ENCODE assay signal across 8 cellular contexts in the genomic region with DNA sequence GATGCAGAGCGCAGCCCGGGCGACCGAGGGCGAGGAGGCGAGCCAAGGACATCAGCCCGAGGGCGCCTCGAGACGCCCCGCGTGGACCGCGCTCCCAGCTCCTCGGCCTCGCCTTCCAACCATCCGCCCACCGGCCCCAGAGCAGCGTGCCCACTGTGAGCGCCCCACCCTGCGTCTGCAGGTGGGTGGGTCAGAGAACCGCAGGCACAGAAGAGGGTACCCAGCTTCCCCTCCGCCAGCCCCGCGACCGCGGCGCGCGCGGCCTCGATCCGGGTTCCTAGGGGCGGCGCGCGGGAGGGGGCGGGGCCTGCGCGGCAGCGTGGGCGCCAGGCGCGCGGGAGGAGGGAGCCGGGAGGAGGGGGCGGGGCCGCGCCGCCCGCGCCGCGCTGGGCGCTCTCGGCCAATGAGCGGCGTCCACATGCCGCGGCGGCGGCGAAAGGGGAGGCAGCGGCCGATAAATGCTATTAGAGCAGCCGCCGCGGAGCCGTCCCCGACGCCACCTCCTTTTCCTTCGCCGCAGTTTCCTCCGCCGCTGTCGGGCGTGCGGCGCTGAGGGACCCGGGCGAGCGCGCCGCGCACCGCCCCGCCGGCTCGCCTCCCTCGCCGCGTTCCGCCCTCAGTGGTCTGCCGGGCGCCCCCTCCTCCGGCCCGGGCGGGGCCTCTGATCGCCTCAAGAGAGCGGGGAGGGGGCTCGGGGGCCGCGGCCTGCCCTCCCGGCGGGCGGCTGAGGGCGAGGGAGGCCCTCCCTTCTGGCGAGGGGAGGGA. TPM values are rescaled to one million over a fixed set of nuclear protein-coding genes. Genes with fewer than 3 reads are reported as not detected.
DNase-seq lines count a peak whose midpoint lies in the region; ATAC-seq, FAIRE-seq and TF ChIP-seq lines count a peak whose summit lies in the region.

ATP2A2 (plus strand) TSS at position 464 of the 765 bp plus-strand sequence. CDS start 543 bp downstream, outside the sequence.

- H3K9me3 Mint-ChIP-seq in central memory CD8-positive, alpha-beta T cell, result no peaks in the 10 kb centered on the region

- peaks cover 3 to 21% of the 10 kb centered on the region in 2 experiments for H3K36me3 ChIP-seq in keratinocyte (ENCODE audit: control insufficient read depth in 2 of 2, extremely low read depth in 1 of 2, insufficient read depth in 2 of 2, low read length in 2 of 2)

- H3K4me1 ChIP-seq in keratinocyte (ENCODE audit: control insufficient read depth, extremely low read depth, insufficient read depth, low read length), result peaks cover 42% of the 10 kb centered on the region

- peaks cover 46% of the 10 kb centered on the region for H3K4me1 Mint-ChIP-seq in central memory CD8-positive, alpha-beta T cell

- DNase-seq in AG10803 (ENCODE audit: low read depth) (peak; percentile 86), NCI-H446 (lab: John Stamatoyannopoulos, UW) (peak; percentile 66 to 94), keratinocyte (ENCODE audit: low read depth, low spot score) (no peak)
- peak; percentile 71 to 85 for DNase-seq in central memory CD8-positive, alpha-beta T cell (ENCODE audit: low spot score in 2 of 2)
- DNase-seq in stimulated activated CD4-positive, alpha-beta T cell treated with anti-CD3 and anti-CD28 coated beads, Interleukin-12 subunit alpha, Interleukin-12 subunit beta, amount 100 ng/mL, for 48 hours (ENCODE audit: low read depth in 2 of 3, low spot score in 1 of 3), result peak; percentile 71 to 84 (median 82)

- ATAC-seq in GM19035 (IDR thresholded peaks at IDR 0.05; ENCODE audit: unreplicated experiment) (peak; percentile 74), HG03280 (IDR thresholded peaks at IDR 0.05; ENCODE audit: unreplicated experiment) (peak; percentile 80)
- peak; percentile 82 to 83 for ATAC-seq in activated CD4-positive, CD25-positive, alpha-beta regulatory T cell treated with anti-CD3 and anti-CD28 coated beads, Interleukin-2, amount 50 U/mL, for 24 hours
- peak; percentile 86 for ATAC-seq in central memory CD8-positive, alpha-beta T cell (replicated peaks; ENCODE audit: extremely low read depth, poor library complexity, severe bottlenecking)

- no peak for TF ChIP-seq CTCF in AG10803 (conservative IDR thresholded peaks at IDR 0.05; ENCODE audit: low read length)
- TF ChIP-seq CTCF in keratinocyte (optimal IDR thresholded peaks at IDR 0.05 in 1 of 3, IDR thresholded peaks at IDR 0.05 in 1 of 3, conservative IDR thresholded peaks at IDR 0.05 in 1 of 3; ENCODE audit: extremely low read depth in 1 of 3, insufficient read depth in 2 of 3, low read length in 3 of 3), result no peak

- no peaks in the 10 kb centered on the region for H3K9me1 ChIP-seq in keratinocyte (ENCODE audit: control insufficient read depth, extremely low read depth, insufficient read depth, low read length)

- peak within 1 kb of the TSS; percentile 91 for H2AFZ ChIP-seq in keratinocyte (ENCODE audit: control insufficient read depth, low read length)

- peaks cover 20% of the 10 kb centered on the region for H4K20me1 ChIP-seq in keratinocyte (ENCODE audit: control insufficient read depth, extremely low read depth, insufficient read depth, low read length)

- peak within 1 kb of the TSS; percentile 92 for H3K27ac ChIP-seq in keratinocyte (ENCODE audit: control insufficient read depth, insufficient read depth, low read length)

- dilution Hi-C loops in keratinocyte (cut with MboI; ENCODE audit: extremely low pct_ligation_motif_present, low sequenced_read_pairs), result no loop called here

- peak within 1 kb of the TSS; percentile 93 for H3K4me3 Mint-ChIP-seq in central memory CD8-positive, alpha-beta T cell

- no peak for FAIRE-seq in keratinocyte (lab: Jason Lieb, UNC)

- H3K27me3 Mint-ChIP-seq in central memory CD8-positive, alpha-beta T cell, result no peaks in the 10 kb centered on the region

- H3K9me3 ChIP-seq in keratinocyte (ENCODE audit: control insufficient read depth, low read depth, low read length), result no peaks in the 10 kb centered on the region

- H3K4me3 ChIP-seq in AG10803 (ENCODE audit: low read length), result peak within 1 kb of the TSS; percentile 95
- H3K4me3 ChIP-seq in keratinocyte (ENCODE audit: control insufficient read depth in 2 of 3, extremely low read depth in 1 of 3, insufficient read depth in 2 of 3, low read depth in 1 of 3, low read length in 3 of 3), result peak within 1 kb of the TSS; percentile 53 to 99 (median 83)

- peak within 1 kb of the TSS; percentile 100 for H3K4me2 ChIP-seq in keratinocyte (ENCODE audit: control insufficient read depth, extremely low read depth, insufficient read depth, low read depth, low read length)

- no peaks in the 10 kb centered on the region for H3K27me3 ChIP-seq in keratinocyte (ENCODE audit: control insufficient read depth, extremely low read depth, insufficient read depth, low read length)

- peak within 1 kb of the TSS; percentile 98 for H3K27ac Mint-ChIP-seq in central memory CD8-positive, alpha-beta T cell (ENCODE audit: low read depth)

- peaks cover 47% of the 10 kb centered on the region for H3K79me2 ChIP-seq in keratinocyte (ENCODE audit: control insufficient read depth, insufficient read depth, low read length)

- peaks cover 21% of the 10 kb centered on the region for H3K36me3 Mint-ChIP-seq in central memory CD8-positive, alpha-beta T cell (ENCODE audit: insufficient read depth)

- peak within 1 kb of the TSS; percentile 97 for H3K9ac ChIP-seq in keratinocyte (ENCODE audit: control insufficient read depth, extremely low read depth, insufficient read depth, low read length)

RNA-seq across cellular contexts. Expression of gene ATP2A2, which starts in this region (rescaled TPM):
- polyA plus RNA-seq in keratinocyte, result 54.5 to 190 TPM (median 127 TPM) in 3 replicates
- polyA plus RNA-seq in keratinocyte (2011; ENCODE audit: low read depth), result 125 TPM
- polyA plus RNA-seq in keratinocyte (2011; cell fraction: cytosol; rRNA removed), result 44.8 and 61.1 TPM in 2 replicates
- polyA plus RNA-seq in keratinocyte (2011; cell fraction: nucleus; rRNA removed), result 434 and 449 TPM in 2 replicates
- polyA plus RNA-seq in keratinocyte (2012; ENCODE audit: low replicate concordance), result 126 and 203 TPM in 2 replicates
- polyA minus RNA-seq in keratinocyte, result 122 to 314 TPM (median 265 TPM) in 3 replicates
- polyA minus RNA-seq in keratinocyte (2011; cell fraction: cytosol; rRNA and poly(A)+ RNA removed), result 79.8 TPM
- polyA minus RNA-seq in keratinocyte (2011; cell fraction: nucleus; rRNA and poly(A)+ RNA removed), result 294 and 451 TPM in 2 replicates
